28 cellular contexts compared by ENCODE assay signal in genomic region chr17:45692661-45693060, GRCh38.
"Had no signal": no experiment of that assay in that cellular context is flagged by ENCODE, and none has a peak within 500 bp of the region (broad histone marks: within the 10 kb centered on the region; RNA-seq: fewer than 3 reads in every experiment).

No MANE protein-coding gene starts in this region.

- H3K27ac ChIP-seq: ascending aorta, colonic mucosa, KMS-11, SJCRH30, VCaP had no signal

- H3K9me3 ChIP-seq: ascending aorta, colonic mucosa, SJCRH30, SK-N-SH had no signal

- DNase-seq: activated CD4-positive, alpha-beta memory T cell treated with anti-CD3 and anti-CD28 coated beads for 36 hours; activated CD4-positive, alpha-beta T cell treated with anti-CD3 and anti-CD28 coated beads, Interleukin-2, amount 10 ng/mL, durations not matched to agents 7 days and 5 days; activated CD4-positive, CD25-positive, alpha-beta regulatory T cell; activated CD8-positive, alpha-beta memory T cell treated with anti-CD3 and anti-CD28 coated beads for 24 hours; activated effector memory CD4-positive, alpha-beta T cell treated with anti-CD3 and anti-CD28 coated beads, Interleukin-2, amount 50 U/mL, for 16 hours; activated naive CD4-positive, alpha-beta T cell treated with Interleukin-2 at 50 U/mL for 16 hours; activated naive CD8-positive, alpha-beta T cell treated with anti-CD3 and anti-CD28 coated beads, Interleukin-2, amount 50 U/mL, for 24 hours; activated T-cell treated with anti-CD3 and anti-CD28 coated beads, Interleukin-2, amount 50 U/mL, for 4 hours; amniotic stem cell; colonic mucosa; NCI-H1105; NCI-H1436; NCI-H187 treated with DMSO at 0.1 percent for 48 hours; NCI-H345; NCI-H510A treated with DMSO at 0.1 percent for 48 hours; NCI-H82; NK-92 treated with Interleukin-12 subunit alpha and Interleukin-12 subunit beta, amount 100 ng/mL, for 24 hours; OCI-M1; Right ventricle myocardium superior; RPMI8226; SJCRH30; SK-N-SH; T-helper 1 cell had no signal

- H3K4me1 ChIP-seq: ascending aorta, colonic mucosa, SJCRH30 had no signal

- H3K36me3 ChIP-seq: ascending aorta, colonic mucosa, SJCRH30 had no signal

- ATAC-seq: activated naive CD4-positive, alpha-beta T cell treated with anti-CD3 and anti-CD28 coated beads, Interleukin-2, amount 50 U/mL, for 72 hours; activated naive CD8-positive, alpha-beta T cell treated with anti-CD3 and anti-CD28 coated beads, Interleukin-2, amount 50 U/mL, for 24 hours; activated T-cell treated with anti-CD3 and anti-CD28 coated beads, Interleukin-2, amount 50 U/mL, for 4 hours; Panc1 had no signal

- H3K27me3 ChIP-seq: ascending aorta, colonic mucosa had no signal

- H3K4me3 ChIP-seq: ascending aorta, colonic mucosa, SJCRH30 had no signal
